In genomic region chr5:143806568-143806967, GRCh38 we compare ENCODE assay signal across 1 cellular context.
A peak's percentile ranks its signal among the peaks of the same experiment; 100 is the strongest.
TF ChIP-seq lines count a peak whose summit lies in the region.

No MANE protein-coding gene starts in this region.

TF ChIP-seq in GM12878, 131 proteins besides CTCF, POLR2A, EP300 and RAD21 (continued from another document and continues in another):
- TF ChIP-seq, protein P1, sequence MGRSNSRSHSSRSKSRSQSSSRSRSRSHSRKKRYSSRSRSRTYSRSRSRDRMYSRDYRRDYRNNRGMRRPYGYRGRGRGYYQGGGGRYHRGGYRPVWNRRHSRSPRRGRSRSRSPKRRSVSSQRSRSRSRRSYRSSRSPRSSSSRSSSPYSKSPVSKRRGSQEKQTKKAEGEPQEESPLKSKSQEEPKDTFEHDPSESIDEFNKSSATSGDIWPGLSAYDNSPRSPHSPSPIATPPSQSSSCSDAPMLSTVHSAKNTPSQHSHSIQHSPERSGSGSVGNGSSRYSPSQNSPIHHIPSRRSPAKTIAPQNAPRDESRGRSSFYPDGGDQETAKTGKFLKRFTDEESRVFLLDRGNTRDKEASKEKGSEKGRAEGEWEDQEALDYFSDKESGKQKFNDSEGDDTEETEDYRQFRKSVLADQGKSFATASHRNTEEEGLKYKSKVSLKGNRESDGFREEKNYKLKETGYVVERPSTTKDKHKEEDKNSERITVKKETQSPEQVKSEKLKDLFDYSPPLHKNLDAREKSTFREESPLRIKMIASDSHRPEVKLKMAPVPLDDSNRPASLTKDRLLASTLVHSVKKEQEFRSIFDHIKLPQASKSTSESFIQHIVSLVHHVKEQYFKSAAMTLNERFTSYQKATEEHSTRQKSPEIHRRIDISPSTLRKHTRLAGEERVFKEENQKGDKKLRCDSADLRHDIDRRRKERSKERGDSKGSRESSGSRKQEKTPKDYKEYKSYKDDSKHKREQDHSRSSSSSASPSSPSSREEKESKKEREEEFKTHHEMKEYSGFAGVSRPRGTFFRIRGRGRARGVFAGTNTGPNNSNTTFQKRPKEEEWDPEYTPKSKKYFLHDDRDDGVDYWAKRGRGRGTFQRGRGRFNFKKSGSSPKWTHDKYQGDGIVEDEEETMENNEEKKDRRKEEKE (IDR thresholded peaks at IDR 0.05), result no peak
- TF ChIP-seq PML (IDR thresholded peaks at IDR 0.05; ENCODE audit: low read length) (0 out of 2 replicates have a peak, but pooled peaks have one; percentile 20), CEBPB (IDR thresholded peaks at IDR 0.05; ENCODE audit: borderline replicate concordance in 1 of 2, low read depth in 2 of 2, low read length in 2 of 2) (no peak), POU2F2 (IDR thresholded peaks at IDR 0.05; ENCODE audit: borderline replicate concordance, low read depth, low read length) (no peak), BMI1 (IDR thresholded peaks at IDR 0.05; ENCODE audit: borderline replicate concordance) (no peak), CHD2 (IDR thresholded peaks at IDR 0.05; ENCODE audit: borderline replicate concordance, low read depth, low read length) (no peak), TCF12 (IDR thresholded peaks at IDR 0.05; ENCODE audit: low read depth, low read length) (no peak), ATF7 (IDR thresholded peaks at IDR 0.05; ENCODE audit: low read depth) (0 out of 2 replicates have a peak, but pooled peaks have one; percentile 37), HCFC1 (IDR thresholded peaks at IDR 0.05; ENCODE audit: low read length) (no peak), TBL1XR1 (IDR thresholded peaks at IDR 0.05; ENCODE audit: low read depth, low read length) (no peak), KLF5 (IDR thresholded peaks at IDR 0.05; ENCODE audit: partially characterized antibody) (no peak), RCOR1 (conservative IDR thresholded peaks at IDR 0.05; ENCODE audit: low read depth, low read length) (no peak), NR2C1 (IDR thresholded peaks at IDR 0.05) (no peak), FOS (IDR thresholded peaks at IDR 0.05; ENCODE audit: borderline replicate concordance, extremely low read depth, insufficient read length) (no peak), SIX5 (IDR thresholded peaks at IDR 0.05; ENCODE audit: low read depth, low read length, severe bottlenecking) (no peak), KDM1A (IDR thresholded peaks at IDR 0.05; ENCODE audit: borderline replicate concordance) (no peak), CBX3 (IDR thresholded peaks at IDR 0.05; ENCODE audit: borderline replicate concordance, low read depth) (no peak), TCF7 (IDR thresholded peaks at IDR 0.05; ENCODE audit: borderline replicate concordance) (peak; percentile 60), TCF3 (IDR thresholded peaks at IDR 0.05; ENCODE audit: borderline replicate concordance, insufficient read depth, low read depth, low read length) (no peak), JUND (IDR thresholded peaks at IDR 0.05; ENCODE audit: low read depth, low read length) (no peak), SIN3A (IDR thresholded peaks at IDR 0.05; ENCODE audit: low read depth, low read length) (no peak), MTA3 (IDR thresholded peaks at IDR 0.05; ENCODE audit: borderline replicate concordance, low read length) (no peak), NBN (IDR thresholded peaks at IDR 0.05) (0 out of 2 replicates have a peak, but pooled peaks have one; percentile 32), RBBP5 (conservative IDR thresholded peaks at IDR 0.05) (no peak), CBX5 (IDR thresholded peaks at IDR 0.05; ENCODE audit: low read depth) (no peak), POLR2AphosphoS5 (IDR thresholded peaks at IDR 0.05; ENCODE audit: low read length) (no peak), IKZF2 (IDR thresholded peaks at IDR 0.05) (peak; percentile 70 to 81; a peak in 3 of 4 replicates), JUNB (IDR thresholded peaks at IDR 0.05) (no peak), SUPT20H (IDR thresholded peaks at IDR 0.05; ENCODE audit: borderline replicate concordance, control insufficient read depth, low read depth, low read length) (no peak), KAT2A (conservative IDR thresholded peaks at IDR 0.05; ENCODE audit: control insufficient read depth, low read depth, low read length) (no peak), POLR2AphosphoS2 (IDR thresholded peaks at IDR 0.05; ENCODE audit: low read depth, low read length) (no peak), RELA (IDR thresholded peaks at IDR 0.05; ENCODE audit: borderline replicate concordance, partially characterized antibody) (peak; percentile 34), ETV6 (conservative IDR thresholded peaks at IDR 0.05 in 1 of 2, IDR thresholded peaks at IDR 0.05 in 1 of 2; ENCODE audit: borderline replicate concordance in 1 of 2, low read depth in 1 of 2) (peak in 1 of 2 experiments; percentile 21; a peak in 1 of 4 replicates), MYB (IDR thresholded peaks at IDR 0.05; ENCODE audit: borderline replicate concordance, low read depth, low read length) (0 out of 2 replicates have a peak, but pooled peaks have one; percentile 73), TARDBP (IDR thresholded peaks at IDR 0.05; ENCODE audit: borderline replicate concordance) (no peak), MTA2 (IDR thresholded peaks at IDR 0.05; ENCODE audit: low read depth) (0 out of 2 replicates have a peak, but pooled peaks have one; percentile 45), REST (IDR thresholded peaks at IDR 0.05; ENCODE audit: low read depth, low read length) (no peak), RUNX3 (IDR thresholded peaks at IDR 0.05; ENCODE audit: low read length) (peak; percentile 73), FOXM1 (IDR thresholded peaks at IDR 0.05; ENCODE audit: low read depth, low read length) (peak; percentile 89)
- TF ChIP-seq, protein P2, sequence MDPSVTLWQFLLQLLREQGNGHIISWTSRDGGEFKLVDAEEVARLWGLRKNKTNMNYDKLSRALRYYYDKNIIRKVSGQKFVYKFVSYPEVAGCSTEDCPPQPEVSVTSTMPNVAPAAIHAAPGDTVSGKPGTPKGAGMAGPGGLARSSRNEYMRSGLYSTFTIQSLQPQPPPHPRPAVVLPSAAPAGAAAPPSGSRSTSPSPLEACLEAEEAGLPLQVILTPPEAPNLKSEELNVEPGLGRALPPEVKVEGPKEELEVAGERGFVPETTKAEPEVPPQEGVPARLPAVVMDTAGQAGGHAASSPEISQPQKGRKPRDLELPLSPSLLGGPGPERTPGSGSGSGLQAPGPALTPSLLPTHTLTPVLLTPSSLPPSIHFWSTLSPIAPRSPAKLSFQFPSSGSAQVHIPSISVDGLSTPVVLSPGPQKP (IDR thresholded peaks at IDR 0.05; ENCODE audit: low read depth, low read length), result no peak
- TF ChIP-seq, protein P3, sequence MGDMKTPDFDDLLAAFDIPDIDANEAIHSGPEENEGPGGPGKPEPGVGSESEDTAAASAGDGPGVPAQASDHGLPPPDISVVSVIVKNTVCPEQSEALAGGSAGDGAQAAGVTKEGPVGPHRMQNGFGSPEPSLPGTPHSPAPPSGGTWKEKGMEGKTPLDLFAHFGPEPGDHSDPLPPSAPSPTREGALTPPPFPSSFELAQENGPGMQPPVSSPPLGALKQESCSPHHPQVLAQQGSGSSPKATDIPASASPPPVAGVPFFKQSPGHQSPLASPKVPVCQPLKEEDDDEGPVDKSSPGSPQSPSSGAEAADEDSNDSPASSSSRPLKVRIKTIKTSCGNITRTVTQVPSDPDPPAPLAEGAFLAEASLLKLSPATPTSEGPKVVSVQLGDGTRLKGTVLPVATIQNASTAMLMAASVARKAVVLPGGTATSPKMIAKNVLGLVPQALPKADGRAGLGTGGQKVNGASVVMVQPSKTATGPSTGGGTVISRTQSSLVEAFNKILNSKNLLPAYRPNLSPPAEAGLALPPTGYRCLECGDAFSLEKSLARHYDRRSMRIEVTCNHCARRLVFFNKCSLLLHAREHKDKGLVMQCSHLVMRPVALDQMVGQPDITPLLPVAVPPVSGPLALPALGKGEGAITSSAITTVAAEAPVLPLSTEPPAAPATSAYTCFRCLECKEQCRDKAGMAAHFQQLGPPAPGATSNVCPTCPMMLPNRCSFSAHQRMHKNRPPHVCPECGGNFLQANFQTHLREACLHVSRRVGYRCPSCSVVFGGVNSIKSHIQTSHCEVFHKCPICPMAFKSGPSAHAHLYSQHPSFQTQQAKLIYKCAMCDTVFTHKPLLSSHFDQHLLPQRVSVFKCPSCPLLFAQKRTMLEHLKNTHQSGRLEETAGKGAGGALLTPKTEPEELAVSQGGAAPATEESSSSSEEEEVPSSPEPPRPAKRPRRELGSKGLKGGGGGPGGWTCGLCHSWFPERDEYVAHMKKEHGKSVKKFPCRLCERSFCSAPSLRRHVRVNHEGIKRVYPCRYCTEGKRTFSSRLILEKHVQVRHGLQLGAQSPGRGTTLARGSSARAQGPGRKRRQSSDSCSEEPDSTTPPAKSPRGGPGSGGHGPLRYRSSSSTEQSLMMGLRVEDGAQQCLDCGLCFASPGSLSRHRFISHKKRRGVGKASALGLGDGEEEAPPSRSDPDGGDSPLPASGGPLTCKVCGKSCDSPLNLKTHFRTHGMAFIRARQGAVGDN (IDR thresholded peaks at IDR 0.05), result 0 out of 2 replicates have a peak, but pooled peaks have one; percentile 22
- TF ChIP-seq, protein P4, sequence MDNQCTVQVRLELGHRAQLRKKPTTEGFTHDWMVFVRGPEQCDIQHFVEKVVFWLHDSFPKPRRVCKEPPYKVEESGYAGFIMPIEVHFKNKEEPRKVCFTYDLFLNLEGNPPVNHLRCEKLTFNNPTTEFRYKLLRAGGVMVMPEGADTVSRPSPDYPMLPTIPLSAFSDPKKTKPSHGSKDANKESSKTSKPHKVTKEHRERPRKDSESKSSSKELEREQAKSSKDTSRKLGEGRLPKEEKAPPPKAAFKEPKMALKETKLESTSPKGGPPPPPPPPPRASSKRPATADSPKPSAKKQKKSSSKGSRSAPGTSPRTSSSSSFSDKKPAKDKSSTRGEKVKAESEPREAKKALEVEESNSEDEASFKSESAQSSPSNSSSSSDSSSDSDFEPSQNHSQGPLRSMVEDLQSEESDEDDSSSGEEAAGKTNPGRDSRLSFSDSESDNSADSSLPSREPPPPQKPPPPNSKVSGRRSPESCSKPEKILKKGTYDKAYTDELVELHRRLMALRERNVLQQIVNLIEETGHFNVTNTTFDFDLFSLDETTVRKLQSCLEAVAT (IDR thresholded peaks at IDR 0.05), result no peak
- TF ChIP-seq, protein P5, sequence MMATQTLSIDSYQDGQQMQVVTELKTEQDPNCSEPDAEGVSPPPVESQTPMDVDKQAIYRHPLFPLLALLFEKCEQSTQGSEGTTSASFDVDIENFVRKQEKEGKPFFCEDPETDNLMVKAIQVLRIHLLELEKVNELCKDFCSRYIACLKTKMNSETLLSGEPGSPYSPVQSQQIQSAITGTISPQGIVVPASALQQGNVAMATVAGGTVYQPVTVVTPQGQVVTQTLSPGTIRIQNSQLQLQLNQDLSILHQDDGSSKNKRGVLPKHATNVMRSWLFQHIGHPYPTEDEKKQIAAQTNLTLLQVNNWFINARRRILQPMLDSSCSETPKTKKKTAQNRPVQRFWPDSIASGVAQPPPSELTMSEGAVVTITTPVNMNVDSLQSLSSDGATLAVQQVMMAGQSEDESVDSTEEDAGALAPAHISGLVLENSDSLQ (IDR thresholded peaks at IDR 0.05), result no peak
- TF ChIP-seq, protein P6, sequence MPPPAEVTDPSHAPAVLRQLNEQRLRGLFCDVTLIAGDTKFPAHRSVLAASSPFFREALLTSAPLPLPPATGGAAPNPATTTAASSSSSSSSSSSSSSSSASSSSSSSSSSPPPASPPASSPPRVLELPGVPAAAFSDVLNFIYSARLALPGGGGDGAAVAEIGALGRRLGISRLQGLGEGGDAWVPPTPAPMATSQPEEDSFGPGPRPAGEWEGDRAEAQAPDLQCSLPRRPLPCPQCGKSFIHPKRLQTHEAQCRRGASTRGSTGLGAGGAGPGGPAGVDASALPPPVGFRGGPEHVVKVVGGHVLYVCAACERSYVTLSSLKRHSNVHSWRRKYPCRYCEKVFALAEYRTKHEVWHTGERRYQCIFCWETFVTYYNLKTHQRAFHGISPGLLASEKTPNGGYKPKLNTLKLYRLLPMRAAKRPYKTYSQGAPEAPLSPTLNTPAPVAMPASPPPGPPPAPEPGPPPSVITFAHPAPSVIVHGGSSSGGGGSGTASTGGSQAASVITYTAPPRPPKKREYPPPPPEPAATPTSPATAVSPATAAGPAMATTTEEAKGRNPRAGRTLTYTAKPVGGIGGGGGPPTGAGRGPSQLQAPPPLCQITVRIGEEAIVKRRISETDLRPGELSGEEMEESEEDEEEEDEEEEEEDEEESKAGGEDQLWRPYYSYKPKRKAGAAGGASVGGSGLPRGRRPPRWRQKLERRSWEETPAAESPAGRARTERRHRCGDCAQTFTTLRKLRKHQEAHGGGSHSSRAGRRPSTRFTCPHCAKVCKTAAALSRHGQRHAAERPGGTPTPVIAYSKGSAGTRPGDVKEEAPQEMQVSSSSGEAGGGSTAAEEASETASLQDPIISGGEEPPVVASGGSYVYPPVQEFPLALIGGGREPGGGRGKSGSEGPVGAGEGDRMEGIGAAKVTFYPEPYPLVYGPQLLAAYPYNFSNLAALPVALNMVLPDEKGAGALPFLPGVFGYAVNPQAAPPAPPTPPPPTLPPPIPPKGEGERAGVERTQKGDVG (CRISPR knock-in tag; IDR thresholded peaks at IDR 0.05), result no peak
- TF ChIP-seq, protein P7, sequence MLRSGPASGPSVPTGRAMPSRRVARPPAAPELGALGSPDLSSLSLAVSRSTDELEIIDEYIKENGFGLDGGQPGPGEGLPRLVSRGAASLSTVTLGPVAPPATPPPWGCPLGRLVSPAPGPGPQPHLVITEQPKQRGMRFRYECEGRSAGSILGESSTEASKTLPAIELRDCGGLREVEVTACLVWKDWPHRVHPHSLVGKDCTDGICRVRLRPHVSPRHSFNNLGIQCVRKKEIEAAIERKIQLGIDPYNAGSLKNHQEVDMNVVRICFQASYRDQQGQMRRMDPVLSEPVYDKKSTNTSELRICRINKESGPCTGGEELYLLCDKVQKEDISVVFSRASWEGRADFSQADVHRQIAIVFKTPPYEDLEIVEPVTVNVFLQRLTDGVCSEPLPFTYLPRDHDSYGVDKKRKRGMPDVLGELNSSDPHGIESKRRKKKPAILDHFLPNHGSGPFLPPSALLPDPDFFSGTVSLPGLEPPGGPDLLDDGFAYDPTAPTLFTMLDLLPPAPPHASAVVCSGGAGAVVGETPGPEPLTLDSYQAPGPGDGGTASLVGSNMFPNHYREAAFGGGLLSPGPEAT (IDR thresholded peaks at IDR 0.05; ENCODE audit: low read depth), result peak; percentile 77; the same call in 1 of the 2 replicates
